19 cellular contexts compared by ENCODE assay signal in genomic region chr6:124873066-124873410, GRCh38.
A peak's percentile ranks its signal among the peaks of the same experiment; 100 is the strongest.
DNase-seq lines count a peak whose midpoint lies in the region; ATAC-seq and TF ChIP-seq lines count a peak whose summit lies in the region.
"Had no signal": no experiment of that assay in that cellular context is flagged by ENCODE, and none has a peak within 500 bp of the region (broad histone marks: within the 10 kb centered on the region; RNA-seq: fewer than 3 reads in every experiment).

No MANE protein-coding gene starts in this region.

- H3K36me3 Mint-ChIP-seq in activated T-helper 2 cell treated with anti-CD3 and anti-CD28 coated beads, Interferon-gamma antibody, Interleukin-2, Interleukin-4, amounts not matched to agents 10 μg/mL and 5 μg/mL and 100 μg/mL, durations not matched to agents 14 hours and 24 hours and 36 hours (ENCODE audit: low read depth) = no peaks in the 10 kb centered on the region
- H3K36me3 Mint-ChIP-seq in Calu3 (ENCODE audit: insufficient read depth, unreplicated experiment) = no peaks in the 10 kb centered on the region
- no peaks in the 10 kb centered on the region for H3K36me3 Mint-ChIP-seq in stimulated activated naive B cell treated with anti-CD40 and anti-IgM and Interleukin-4, amounts not matched to agents 10 μg/mL and 1 μg/mL and 100 μg/mL, for 72 hours
- H3K36me3 Mint-ChIP-seq: activated naive CD8-positive, alpha-beta T cell treated with anti-CD3 and anti-CD28 coated beads, Interleukin-2, amount 10 ng/mL, durations not matched to agents 7 days and 5 days; naive B cell had no signal

- intact Hi-C loops in activated T-helper 2 cell treated with anti-CD3 and anti-CD28 coated beads, Interferon-gamma antibody, Interleukin-2, Interleukin-4, amounts not matched to agents 10 μg/mL and 5 μg/mL and 100 μg/mL, durations not matched to agents 14 hours and 24 hours and 36 hours (cut with micrococcal nuclease) = no loop called here
- intact Hi-C loops in Calu3 (cut with micrococcal nuclease; ENCODE audit: unreplicated experiment) = loop anchor here (2.0 to 5.0 kb wide), 2 partner anchors 88 to 434 kb away; no protein-coding TSS in a partner anchor

- H3K27ac Mint-ChIP-seq in activated T-helper 2 cell treated with anti-CD3 and anti-CD28 coated beads, Interferon-gamma antibody, Interleukin-2, Interleukin-4, amounts not matched to agents 10 μg/mL and 5 μg/mL and 100 μg/mL, durations not matched to agents 14 hours and 24 hours and 36 hours = no peak overlapping the region
- no peak overlapping the region for H3K27ac Mint-ChIP-seq in Calu3 (ENCODE audit: unreplicated experiment)
- H3K27ac Mint-ChIP-seq in stimulated activated naive B cell treated with anti-CD40 and anti-IgM and Interleukin-4, amounts not matched to agents 10 μg/mL and 1 μg/mL and 100 μg/mL, for 72 hours = no peak overlapping the region
- H3K27ac Mint-ChIP-seq: activated naive CD8-positive, alpha-beta T cell treated with anti-CD3 and anti-CD28 coated beads, Interleukin-2, amount 10 ng/mL, durations not matched to agents 7 days and 5 days; naive B cell; stimulated activated naive CD8-positive, alpha-beta T cell treated with anti-CD3 and anti-CD28 coated beads, Interleukin-15, Interleukin-2, amounts not matched to agents 100 ng/mL and 50 ng/mL, for 24 hours had no signal

- H3K9me3 Mint-ChIP-seq in activated T-helper 2 cell treated with anti-CD3 and anti-CD28 coated beads, Interferon-gamma antibody, Interleukin-2, Interleukin-4, amounts not matched to agents 10 μg/mL and 5 μg/mL and 100 μg/mL, durations not matched to agents 14 hours and 24 hours and 36 hours = no peaks in the 10 kb centered on the region
- no peaks in the 10 kb centered on the region for H3K9me3 Mint-ChIP-seq in Calu3 (ENCODE audit: low read depth, unreplicated experiment)
- no peaks in the 10 kb centered on the region for H3K9me3 Mint-ChIP-seq in stimulated activated naive B cell treated with anti-CD40 and anti-IgM and Interleukin-4, amounts not matched to agents 10 μg/mL and 1 μg/mL and 100 μg/mL, for 72 hours
- H3K9me3 Mint-ChIP-seq: activated naive CD8-positive, alpha-beta T cell treated with anti-CD3 and anti-CD28 coated beads, Interleukin-2, amount 10 ng/mL, durations not matched to agents 7 days and 5 days; stimulated activated naive CD8-positive, alpha-beta T cell treated with anti-CD3 and anti-CD28 coated beads, Interleukin-15, Interleukin-2, amounts not matched to agents 100 ng/mL and 50 ng/mL, for 24 hours had no signal

- CTCF ChIA-PET in Calu3 (lab: Charles Lee) = no interaction called here

- H3K4me1 Mint-ChIP-seq in activated T-helper 2 cell treated with anti-CD3 and anti-CD28 coated beads, Interferon-gamma antibody, Interleukin-2, Interleukin-4, amounts not matched to agents 10 μg/mL and 5 μg/mL and 100 μg/mL, durations not matched to agents 14 hours and 24 hours and 36 hours (ENCODE audit: low read depth) = no peaks in the 10 kb centered on the region
- no peaks in the 10 kb centered on the region for H3K4me1 Mint-ChIP-seq in Calu3 (ENCODE audit: low read depth, unreplicated experiment)
- H3K4me1 Mint-ChIP-seq in stimulated activated naive B cell treated with anti-CD40 and anti-IgM and Interleukin-4, amounts not matched to agents 10 μg/mL and 1 μg/mL and 100 μg/mL, for 72 hours = no peaks in the 10 kb centered on the region
- H3K4me1 Mint-ChIP-seq: activated naive CD8-positive, alpha-beta T cell treated with anti-CD3 and anti-CD28 coated beads, Interleukin-2, amount 10 ng/mL, durations not matched to agents 7 days and 5 days; naive B cell had no signal

- ATAC-seq in GM18858 (IDR thresholded peaks at IDR 0.05; ENCODE audit: unreplicated experiment) = peak; percentile 23
- ATAC-seq in GM21423 (IDR thresholded peaks at IDR 0.05; ENCODE audit: unreplicated experiment) = peak; percentile 12
- peak; percentile 18 for ATAC-seq in HG02981 (IDR thresholded peaks at IDR 0.05; ENCODE audit: unreplicated experiment)
- ATAC-seq in HG03558 (IDR thresholded peaks at IDR 0.05; ENCODE audit: extremely low read depth, unreplicated experiment) = peak; percentile 11
- no peak for ATAC-seq in stimulated activated naive B cell treated with anti-CD40 and anti-IgM and Interleukin-4, amounts not matched to agents 10 μg/mL and 1 μg/mL and 100 μg/mL, for 72 hours (replicated peaks)

- H3K4me3 Mint-ChIP-seq in activated T-helper 2 cell treated with anti-CD3 and anti-CD28 coated beads, Interferon-gamma antibody, Interleukin-2, Interleukin-4, amounts not matched to agents 10 μg/mL and 5 μg/mL and 100 μg/mL, durations not matched to agents 14 hours and 24 hours and 36 hours (ENCODE audit: low read depth) = no peak overlapping the region
- H3K4me3 Mint-ChIP-seq in Calu3 (ENCODE audit: low read depth, unreplicated experiment) = no peak overlapping the region
- H3K4me3 Mint-ChIP-seq in stimulated activated naive B cell treated with anti-CD40 and anti-IgM and Interleukin-4, amounts not matched to agents 10 μg/mL and 1 μg/mL and 100 μg/mL, for 72 hours = no peak overlapping the region
- H3K4me3 Mint-ChIP-seq: activated naive CD8-positive, alpha-beta T cell treated with anti-CD3 and anti-CD28 coated beads, Interleukin-2, amount 10 ng/mL, durations not matched to agents 7 days and 5 days; naive B cell; stimulated activated naive CD8-positive, alpha-beta T cell treated with anti-CD3 and anti-CD28 coated beads, Interleukin-15, Interleukin-2, amounts not matched to agents 100 ng/mL and 50 ng/mL, for 24 hours had no signal

- no TSS peak for BruUV-seq in Calu3 (replicated peaks; lab: Mats Ljungman, UMichigan)

- H3K27me3 Mint-ChIP-seq in activated T-helper 2 cell treated with anti-CD3 and anti-CD28 coated beads, Interferon-gamma antibody, Interleukin-2, Interleukin-4, amounts not matched to agents 10 μg/mL and 5 μg/mL and 100 μg/mL, durations not matched to agents 14 hours and 24 hours and 36 hours (ENCODE audit: low read depth) = no peaks in the 10 kb centered on the region
- no peaks in the 10 kb centered on the region for H3K27me3 Mint-ChIP-seq in Calu3 (ENCODE audit: unreplicated experiment)
- H3K27me3 Mint-ChIP-seq in stimulated activated naive B cell treated with anti-CD40 and anti-IgM and Interleukin-4, amounts not matched to agents 10 μg/mL and 1 μg/mL and 100 μg/mL, for 72 hours = no peaks in the 10 kb centered on the region
- H3K27me3 Mint-ChIP-seq: naive B cell had no signal

- TF ChIP-seq CTCF in Calu3 (IDR thresholded peaks at IDR 0.05; ENCODE audit: unreplicated experiment) = no peak

- DNase-seq in activated T-helper 2 cell treated with anti-CD3 and anti-CD28 coated beads, Interferon-gamma antibody, Interleukin-2, Interleukin-4, amounts not matched to agents 10 μg/mL and 5 μg/mL and 100 μg/mL, durations not matched to agents 14 hours and 24 hours and 36 hours (ENCODE audit: low spot score) = no peak
- DNase-seq in Calu3 = no peak
- DNase-seq in stimulated activated naive B cell treated with anti-CD40 and anti-IgM and Interleukin-4, amounts not matched to agents 10 μg/mL and 1 μg/mL and 100 μg/mL, for 72 hours = no peak
- no peak for DNase-seq in NK-92 (lab: John Stamatoyannopoulos, UW; ENCODE audit: unreplicated experiment)
- DNase-seq: ACHN; activated naive CD8-positive, alpha-beta T cell treated with anti-CD3 and anti-CD28 coated beads, Interleukin-2, amount 10 ng/mL, durations not matched to agents 7 days and 5 days; brain microvascular endothelial cell; DMS 273 treated with DMSO at 0.1 percent for 48 hours; H7; naive B cell; NCI-H1417 treated with DMSO at 0.1 percent for 48 hours; NCI-H2171; NCI-H774; sigmoid colon had no signal

Comparison
In these comparisons a context has a peak if more than half of its experiments do, and no peak if none do; other contexts are left out.
1. ATAC-seq: peak in GM18858 (single experiment), GM21423 (single experiment), HG02981 (single experiment) and HG03558 (single experiment); none in stimulated activated naive B cell treated with anti-CD40 and anti-IgM and Interleukin-4, amounts not matched to agents 10 μg/mL and 1 μg/mL and 100 μg/mL, for 72 hours (0 of 2).